ENCODE assay signal across 2 cellular contexts in the genomic region with DNA sequence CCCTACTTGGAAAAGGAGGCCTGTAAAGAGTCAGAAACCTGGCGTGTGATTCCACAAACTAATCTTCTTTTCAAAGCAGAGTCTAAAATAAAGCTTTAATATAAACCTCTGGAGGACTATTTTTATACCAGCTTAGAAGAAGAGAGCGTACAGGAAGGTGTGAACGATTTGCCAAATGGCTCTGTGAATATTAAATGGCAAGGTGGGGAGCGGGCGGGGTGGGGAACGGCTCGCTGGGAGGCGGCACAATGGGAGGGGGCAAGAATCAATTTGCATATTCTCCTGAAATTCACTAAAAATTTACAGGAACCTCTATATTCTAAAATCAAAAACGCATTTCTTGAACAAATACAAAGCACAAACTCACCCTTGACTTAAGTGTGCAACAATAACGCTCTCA.
TF ChIP-seq lines count a peak whose summit lies in the region.

No MANE protein-coding gene starts in this region.

TF ChIP-seq in H1, 55 proteins besides CTCF, POLR2A, EP300 and RAD21:
- TF ChIP-seq SUZ12 (IDR thresholded peaks at IDR 0.05; ENCODE audit: low read length) (no peak), JUN (IDR thresholded peaks at IDR 0.05; ENCODE audit: low read depth, low read length) (no peak), CEBPB (IDR thresholded peaks at IDR 0.05; ENCODE audit: low read depth, low read length) (no peak), EZH2 (IDR thresholded peaks at IDR 0.05; ENCODE audit: low read depth, low read length, severe bottlenecking) (no peak), SP4 (IDR thresholded peaks at IDR 0.05; ENCODE audit: low read length) (no peak), HDAC2 (IDR thresholded peaks at IDR 0.05; ENCODE audit: borderline replicate concordance in 1 of 2, low read depth in 2 of 2, low read length in 2 of 2) (no peak), KDM4A (IDR thresholded peaks at IDR 0.05; ENCODE audit: low read depth, low read length, severe bottlenecking) (no peak), NANOG (IDR thresholded peaks at IDR 0.05; ENCODE audit: insufficient read depth, low read depth, low read length, poor library complexity, severe bottlenecking) (no peak), E2F6 (IDR thresholded peaks at IDR 0.05) (no peak), JUND (IDR thresholded peaks at IDR 0.05; ENCODE audit: low read length) (no peak), RFX5 (IDR thresholded peaks at IDR 0.05; ENCODE audit: borderline replicate concordance, low read depth, low read length) (no peak), GTF2F1 (IDR thresholded peaks at IDR 0.05; ENCODE audit: borderline replicate concordance, low read depth, low read length) (no peak), SP2 (IDR thresholded peaks at IDR 0.05; ENCODE audit: low read length) (no peak), MAFK (IDR thresholded peaks at IDR 0.05; ENCODE audit: low read depth, low read length) (no peak), BCL11A (IDR thresholded peaks at IDR 0.05; ENCODE audit: low read depth in 2 of 2, low read length in 2 of 2) (no peak)
- TF ChIP-seq, protein P1, sequence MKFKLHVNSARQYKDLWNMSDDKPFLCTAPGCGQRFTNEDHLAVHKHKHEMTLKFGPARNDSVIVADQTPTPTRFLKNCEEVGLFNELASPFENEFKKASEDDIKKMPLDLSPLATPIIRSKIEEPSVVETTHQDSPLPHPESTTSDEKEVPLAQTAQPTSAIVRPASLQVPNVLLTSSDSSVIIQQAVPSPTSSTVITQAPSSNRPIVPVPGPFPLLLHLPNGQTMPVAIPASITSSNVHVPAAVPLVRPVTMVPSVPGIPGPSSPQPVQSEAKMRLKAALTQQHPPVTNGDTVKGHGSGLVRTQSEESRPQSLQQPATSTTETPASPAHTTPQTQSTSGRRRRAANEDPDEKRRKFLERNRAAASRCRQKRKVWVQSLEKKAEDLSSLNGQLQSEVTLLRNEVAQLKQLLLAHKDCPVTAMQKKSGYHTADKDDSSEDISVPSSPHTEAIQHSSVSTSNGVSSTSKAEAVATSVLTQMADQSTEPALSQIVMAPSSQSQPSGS (IDR thresholded peaks at IDR 0.05; ENCODE audit: low read length): no peak
TF ChIP-seq in H1: peak in this region for 0.

TF ChIP-seq in neural cell, 6 proteins besides CTCF, POLR2A, EP300 and RAD21:
- no peak for TF ChIP-seq EZH2 (IDR thresholded peaks at IDR 0.05; ENCODE audit: borderline replicate concordance, insufficient read depth, low read length, poor library complexity, severe bottlenecking)
- TF ChIP-seq SMC3 (conservative IDR thresholded peaks at IDR 0.05; ENCODE audit: poor library complexity): no peak
